In the genomic region with DNA sequence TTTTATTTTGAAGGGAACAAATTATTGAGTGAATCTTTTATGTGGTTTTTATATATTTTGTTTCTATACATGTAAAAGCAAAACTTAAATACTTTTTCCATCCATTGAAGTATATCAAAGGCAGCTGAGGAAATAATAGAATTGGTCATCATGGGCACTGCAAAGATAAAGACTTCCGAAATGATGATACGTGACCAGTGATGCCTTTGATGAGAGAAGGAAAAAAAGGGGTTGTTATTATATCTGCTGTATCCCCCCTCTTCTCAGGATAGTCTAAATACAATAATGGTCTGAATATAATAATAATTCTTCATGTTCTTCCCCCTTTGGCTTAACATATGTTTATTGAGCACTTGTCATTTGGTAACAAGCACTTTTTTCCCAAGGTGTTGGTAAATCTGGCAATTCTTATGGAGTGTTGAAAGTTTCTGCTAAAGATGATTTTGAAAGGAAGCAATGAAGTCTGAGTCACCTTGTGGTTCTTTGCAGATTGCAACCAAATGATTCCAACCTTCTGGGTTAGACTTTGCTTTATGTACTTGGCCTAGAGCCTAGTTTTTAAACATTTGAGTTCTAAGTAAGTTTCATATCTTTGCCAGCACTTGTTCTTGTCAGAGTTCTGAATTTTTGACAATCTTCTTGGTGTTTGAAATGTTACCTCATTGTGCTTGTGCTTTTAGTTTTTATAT, we compare ENCODE assay signal across 13 cellular contexts.
DNase-seq lines count a peak whose midpoint lies in the region; ATAC-seq and TF ChIP-seq lines count a peak whose summit lies in the region.
"Had no signal": no experiment of that assay in that cellular context is flagged by ENCODE, and none has a peak within 500 bp of the region (broad histone marks: within the 10 kb centered on the region; RNA-seq: fewer than 3 reads in every experiment).

No MANE protein-coding gene starts in this region.

- TF ChIP-seq CTCF in retinal pigment epithelial cell (conservative IDR thresholded peaks at IDR 0.05; ENCODE audit: low read depth, low read length) = peak; percentile 34

- no peak for DNase-seq in activated T-cell treated with anti-CD3 and anti-CD28 coated beads, Interleukin-2, amount 50 U/mL, for 24 hours
- no peak for DNase-seq in activated T-cell treated with anti-CD3 and anti-CD28 coated beads for 4 hours
- peak; percentile 69 for DNase-seq in NCI-H226
- peak; percentile 16 for DNase-seq in epithelial cell of prostate (ENCODE audit: low read depth, low spot score)
- peak; percentile 48 for DNase-seq in retinal pigment epithelial cell (ENCODE audit: low read depth)
- DNase-seq: kidney had no signal

- H3K36me3 Mint-ChIP-seq in activated T-cell treated with anti-CD3 and anti-CD28 coated beads, Interleukin-2, amount 50 U/mL, for 24 hours (ENCODE audit: low read depth) = peaks cover 88% of the 10 kb centered on the region

- peak overlapping the region; percentile 80 for H3K27ac Mint-ChIP-seq in activated T-cell treated with anti-CD3 and anti-CD28 coated beads, Interleukin-2, amount 50 U/mL, for 24 hours
- H3K27ac Mint-ChIP-seq: IgD-negative memory B cell had no signal

- no peaks in the 10 kb centered on the region for H3K9me3 Mint-ChIP-seq in activated T-cell treated with anti-CD3 and anti-CD28 coated beads, Interleukin-2, amount 50 U/mL, for 24 hours
- H3K9me3 Mint-ChIP-seq: central memory CD8-positive, alpha-beta T cell; IgD-negative memory B cell had no signal

- no peak overlapping the region for H3K4me3 ChIP-seq in retinal pigment epithelial cell (ENCODE audit: low read length)

- ATAC-seq in GM19395 (IDR thresholded peaks at IDR 0.05; ENCODE audit: unreplicated experiment) = no peak
- no peak for ATAC-seq in GM19467 (IDR thresholded peaks at IDR 0.05; ENCODE audit: unreplicated experiment)
- ATAC-seq in GM21576 (IDR thresholded peaks at IDR 0.05; ENCODE audit: unreplicated experiment) = no peak
- ATAC-seq: sciatic nerve had no signal

- H3K27ac ChIP-seq in epithelial cell of prostate = peak overlapping the region; percentile 48
- H3K27ac ChIP-seq: C4-2B had no signal

- peaks cover 27% of the 10 kb centered on the region for H3K4me1 Mint-ChIP-seq in activated T-cell treated with anti-CD3 and anti-CD28 coated beads, Interleukin-2, amount 50 U/mL, for 24 hours (ENCODE audit: low read depth)
- H3K4me1 Mint-ChIP-seq: central memory CD8-positive, alpha-beta T cell; IgD-negative memory B cell had no signal

- H3K4me3 Mint-ChIP-seq in activated T-cell treated with anti-CD3 and anti-CD28 coated beads, Interleukin-2, amount 50 U/mL, for 24 hours = no peak overlapping the region
- H3K4me3 Mint-ChIP-seq: central memory CD8-positive, alpha-beta T cell; IgD-negative memory B cell had no signal

- no peaks in the 10 kb centered on the region for H3K27me3 Mint-ChIP-seq in activated T-cell treated with anti-CD3 and anti-CD28 coated beads, Interleukin-2, amount 50 U/mL, for 24 hours
- H3K27me3 Mint-ChIP-seq: central memory CD8-positive, alpha-beta T cell; IgD-negative memory B cell had no signal

Comparison
In these comparisons a context has a peak if more than half of its experiments do, and no peak if none do; other contexts are left out.
1. DNase-seq: peak in NCI-H226 (single experiment), epithelial cell of prostate (single experiment) and retinal pigment epithelial cell (single experiment); none in activated T-cell treated with anti-CD3 and anti-CD28 coated beads, Interleukin-2, amount 50 U/mL, for 24 hours (single experiment) and activated T-cell treated with anti-CD3 and anti-CD28 coated beads for 4 hours (single experiment).